Comparison of ENCODE assay signal across 8 cellular contexts in genomic region chr1:40257313-40257687, GRCh38. TPM values are rescaled to one million over a fixed set of nuclear protein-coding genes. Genes with fewer than 3 reads are reported as not detected.
A peak's percentile ranks its signal among the peaks of the same experiment; 100 is the strongest.
DNase-seq lines count a peak whose midpoint lies in the region; ATAC-seq, FAIRE-seq and TF ChIP-seq lines count a peak whose summit lies in the region.

No MANE protein-coding gene starts in this region.

- POLR2A ChIA-PET in A549 (lab: Yijun Ruan, JAX), result interaction anchor here (1.0 kb wide), 1 partner anchor 9 kb away, joined by 4 read pairs; no protein-coding TSS in a partner anchor

- peak overlapping the region; percentile 75 to 96 for H3K27ac ChIP-seq in A549
- H3K27ac ChIP-seq in HUES64 (ENCODE audit: low read depth, low read length), result peak overlapping the region; percentile 97
- H3K27ac ChIP-seq in adipose tissue (ENCODE audit: low read depth, low read length), result peak overlapping the region; percentile 94
- H3K27ac ChIP-seq in iPS-20b (ENCODE audit: low read length), result peak overlapping the region; percentile 96

- no peak for TF ChIP-seq POLR2A in A549 (IDR thresholded peaks at IDR 0.05; ENCODE audit: low read length)

- CTCF ChIA-PET in A549 (lab: Yijun Ruan, JAX), result interaction anchor here (1.1 to 2.1 kb wide), 2 partner anchors 57 to 148 kb away, joined by 3 to 6 read pairs; no protein-coding TSS in a partner anchor

- no peaks in the 10 kb centered on the region for H3K27me3 ChIP-seq in HUES64 (ENCODE audit: insufficient read depth, low read length)
- H3K27me3 ChIP-seq in iPS-20b (ENCODE audit: insufficient read depth, low read length), result no peaks in the 10 kb centered on the region

- H3K9ac ChIP-seq in HUES64 (ENCODE audit: low read depth, low read length) (peak overlapping the region; percentile 95), iPS-20b (ENCODE audit: low read depth, low read length) (peak overlapping the region; percentile 99)

- peak overlapping the region; percentile 74 for H3K4me2 ChIP-seq in A549

- peak; percentile 21 to 34; a peak in 5 of 6 replicates for ATAC-seq in A549

- no peak for TF ChIP-seq RAD21 in A549 (conservative IDR thresholded peaks at IDR 0.05 in 1 of 2, IDR thresholded peaks at IDR 0.05 in 1 of 2)

- H3K36me3 ChIP-seq in HUES64 (ENCODE audit: insufficient read depth, low read length), result peaks cover 30% of the 10 kb centered on the region
- peaks cover 28% of the 10 kb centered on the region for H3K36me3 ChIP-seq in iPS-20b (ENCODE audit: insufficient read depth, low read depth, low read length)

- no peak for TF ChIP-seq CTCF in A549 (IDR thresholded peaks at IDR 0.05)
- TF ChIP-seq CTCF in GM12865 (IDR thresholded peaks at IDR 0.05; ENCODE audit: insufficient read depth, low read depth, low read length, missing control alignments), result no peak

- no peaks in the 10 kb centered on the region for H3K9me3 ChIP-seq in A549
- H3K9me3 ChIP-seq in HUES64 (ENCODE audit: insufficient read depth, low read depth, low read length), result no peaks in the 10 kb centered on the region
- no peaks in the 10 kb centered on the region for H3K9me3 ChIP-seq in iPS-20b (ENCODE audit: insufficient read depth, low read depth, low read length)

- WGBS in A549 (ENCODE audit: missing lambda C conversion rate), result under 1% methylated on average over 16 of the region's 16 CpGs
- under 1% methylated on average over 16 of the region's 16 CpGs for WGBS in HUES64
- 0 to 1% (median 0%) methylated on average over 16 of the region's 16 CpGs for WGBS in adipose tissue, 3 donors

- 0 out of 3 replicates have a peak, but pooled peaks cover 4% of the 10 kb centered on the region for H3K4me1 ChIP-seq in A549
- H3K4me1 ChIP-seq in HUES64 (ENCODE audit: insufficient read depth, low read length), result peaks cover 6% of the 10 kb centered on the region; the same call in 1 of the 2 replicates
- peaks cover 5% of the 10 kb centered on the region; the same call in 1 of the 2 replicates for H3K4me1 ChIP-seq in iPS-20b (ENCODE audit: insufficient read depth, low read length)

- no peak for DNase-seq in A549 (ENCODE audit: low read depth in 1 of 2, low spot score in 1 of 2)
- no peak for DNase-seq in GM12865 (ENCODE audit: low read depth)
- peak; percentile 1 for DNase-seq in stimulated activated CD8-positive, alpha-beta memory T cell treated with anti-CD3 and anti-CD28 coated beads, Interleukin-7, amount 100 ng/mL, for 24 hours (ENCODE audit: low read depth)
- no peak for DNase-seq in ureter (ENCODE audit: low spot score)
- no peak for DNase-seq in HuH-7.5 (ENCODE audit: low spot score)

- H3K4me3 ChIP-seq in A549 (peak overlapping the region; percentile 75), GM12865 (ENCODE audit: low read depth, low read length) (peak overlapping the region; percentile 74), HUES64 (ENCODE audit: low read length) (peak overlapping the region; percentile 84), iPS-20b (ENCODE audit: low read length) (peak overlapping the region; percentile 99)

- no peak for TF ChIP-seq EP300 in A549 (IDR thresholded peaks at IDR 0.05)

- no peak for FAIRE-seq in A549 (lab: Jason Lieb, UNC)

TF ChIP-seq in A549, 52 proteins besides CTCF, POLR2A, EP300 and RAD21:
- TF ChIP-seq HEYL (CRISPR knock-in tag; IDR thresholded peaks at IDR 0.05) (no peak), HDAC2 (IDR thresholded peaks at IDR 0.05) (no peak), TP53 (CRISPR knock-in tag; IDR thresholded peaks at IDR 0.05) (no peak), CHD4 (IDR thresholded peaks at IDR 0.05; ENCODE audit: borderline replicate concordance) (no peak), CBX8 (IDR thresholded peaks at IDR 0.05) (no peak), FOXS1 (CRISPR knock-in tag; IDR thresholded peaks at IDR 0.05) (no peak), ZSCAN20 (CRISPR knock-in tag; IDR thresholded peaks at IDR 0.05) (no peak), ZFP36 (IDR thresholded peaks at IDR 0.05; ENCODE audit: borderline replicate concordance, partially characterized antibody) (no peak), CEBPB (IDR thresholded peaks at IDR 0.05) (no peak), CBX2 (IDR thresholded peaks at IDR 0.05; ENCODE audit: borderline replicate concordance, low read depth) (no peak), POLR2AphosphoS2 (conservative IDR thresholded peaks at IDR 0.05; ENCODE audit: low read length) (no peak), JUNB (IDR thresholded peaks at IDR 0.05) (no peak), RCOR1 (IDR thresholded peaks at IDR 0.05; ENCODE audit: low read depth, low read length) (no peak), SMC3 (IDR thresholded peaks at IDR 0.05) (no peak), RFX5 (IDR thresholded peaks at IDR 0.05) (no peak), KDM5A (IDR thresholded peaks at IDR 0.05) (no peak)

RNA-seq across cellular contexts. Expression of gene ZMPSTE24, which starts 0.7 kb away (rescaled TPM):
- polyA plus RNA-seq in A549 (2011; rRNA removed) (40.5 and 61.3 TPM in 2 replicates), A549 (2017; fragmentation: RNase III; extraction: RNeasy Plus Mini Kit Qiagen cat#74134 plus additional on column Dnase treatment) (41.0 to 44.3 TPM (median 41.9 TPM) in 3 replicates), adipose tissue (10 to 100 TPM; 10.3 to 16.2 (median 14.7) TPM)
- 9.1 TPM in 2 replicates for polyA plus RNA-seq in A549 (2012; cell fraction: cytosol; rRNA removed)
- polyA plus RNA-seq in A549 (2012; cell fraction: nucleus; rRNA removed), result 5.5 and 8.3 TPM in 2 replicates
- 18.9 and 21.3 TPM in 2 replicates for polyA minus RNA-seq in A549 (2011; rRNA and poly(A)+ RNA removed)
- polyA plus RNA-seq in HUES64 (2013, experiment 1 of 2), result 35.8 TPM
- polyA plus RNA-seq in HUES64 (2013, experiment 2 of 2), result 34.0 TPM
- total RNA-seq in ureter, result 52.9 TPM

RNA-seq across cellular contexts. Expression of gene TMCO2, which starts 9.6 kb away (rescaled TPM):
- not detected in 2 replicates for polyA plus RNA-seq in A549 (2011; rRNA removed)
- not detected in 2 replicates for polyA plus RNA-seq in A549 (2012; cell fraction: cytosol; rRNA removed)
- polyA plus RNA-seq in A549 (2012; cell fraction: nucleus; rRNA removed), result not detected in 2 replicates
- polyA plus RNA-seq in A549 (2017; fragmentation: RNase III; extraction: RNeasy Plus Mini Kit Qiagen cat#74134 plus additional on column Dnase treatment), result not detected in 3 replicates
- not detected in 2 replicates for polyA minus RNA-seq in A549 (2011; rRNA and poly(A)+ RNA removed)
- not detected for polyA plus RNA-seq in HUES64 (2013, experiment 1 of 2)
- polyA plus RNA-seq in HUES64 (2013, experiment 2 of 2), result not detected
- not detected for polyA plus RNA-seq in adipose tissue
- total RNA-seq in ureter, result not detected

RNA-seq across cellular contexts. Expression of gene COL9A2, which starts 59.8 kb away (rescaled TPM):
- polyA plus RNA-seq in A549 (2011; rRNA removed) (0.08 and 0.16 TPM in 2 replicates), A549 (2017; fragmentation: RNase III; extraction: RNeasy Plus Mini Kit Qiagen cat#74134 plus additional on column Dnase treatment) (0.12 to 0.32 TPM (median 0.12 TPM) in 3 replicates), adipose tissue (1 to 10 TPM in 2 of 3 donors, under 1 TPM in 1; 0.91 to 2.8 (median 1.0) TPM)
- polyA plus RNA-seq in A549 (2012; cell fraction: cytosol; rRNA removed), result 0.15 and 0.21 TPM in 2 replicates
- 0.40 and 0.60 TPM in 2 replicates for polyA plus RNA-seq in A549 (2012; cell fraction: nucleus; rRNA removed)
- 0.17 TPM in 1 of 2 replicates, not detected in the other for polyA minus RNA-seq in A549 (2011; rRNA and poly(A)+ RNA removed)
- polyA plus RNA-seq in HUES64 (2013, experiment 1 of 2), result 8.9 TPM
- 8.1 TPM for polyA plus RNA-seq in HUES64 (2013, experiment 2 of 2)
- total RNA-seq in ureter, result 27.1 TPM
